ENCODE assay signal across 23 cellular contexts in genomic region chr4:122041312-122041711, GRCh38.
"Had no signal": no experiment of that assay in that cellular context is flagged by ENCODE, and none has a peak within 500 bp of the region (broad histone marks: within the 10 kb centered on the region; RNA-seq: fewer than 3 reads in every experiment).

No MANE protein-coding gene starts in this region.

- DNase-seq: cerebellar nuclear complex; cortex of kidney; effector memory CD8-positive, alpha-beta T cell; erythroblast; esophagus squamous epithelium; left colon; mucosa of descending colon; naive B cell; pancreas; retina; stimulated activated CD4-positive, alpha-beta T cell treated with anti-CD3 and anti-CD28 coated beads, Interleukin-2, amount 100 ng/mL, for 24 hours; stimulated activated CD4-positive, alpha-beta T cell treated with anti-CD3 and anti-CD28 coated beads, Interleukin-4, amount 100 ng/mL, for 24 hours; stimulated activated naive CD4-positive, alpha-beta T cell treated with Interleukin-2 at 50 U/mL for 16 hours; stomach; tibial artery; upper lobe of left lung; uterus had no signal

- H3K27me3 ChIP-seq: esophagus squamous epithelium, hepatocyte, neutrophil, pancreas, stomach, tibial artery, upper lobe of left lung, uterus had no signal

- H3K4me2 ChIP-seq: hepatocyte had no signal

- H3K79me2 ChIP-seq: hepatocyte had no signal

- H3K4me3 ChIP-seq: esophagus squamous epithelium, hepatocyte, lung, mucosa of descending colon, pancreas, stomach, tibial artery, upper lobe of left lung, uterus had no signal

- H2AFZ ChIP-seq: hepatocyte had no signal

- H3K27ac ChIP-seq: esophagus squamous epithelium, hepatocyte, neutrophil, pancreas, stomach, tibial artery, upper lobe of left lung, uterus had no signal

- H3K4me1 ChIP-seq: esophagus squamous epithelium, pancreas, stomach, upper lobe of left lung, uterus had no signal

- ATAC-seq: effector memory CD8-positive, alpha-beta T cell; left colon; mucosa of descending colon; natural killer cell treated with Interleukin-12 subunit alpha and Interleukin-12 subunit beta and Interleukin-15 and Interleukin-18, amount 100 ng/mL, for 72 hours; pancreas; sciatic nerve; stimulated activated effector memory CD8-positive, alpha-beta T cell treated with anti-CD3 and anti-CD28 coated beads, Interleukin-12 subunit alpha, Interleukin-12 subunit beta, amount 100 ng/mL, for 72 hours had no signal

- H3K36me3 ChIP-seq: esophagus squamous epithelium, neutrophil, pancreas, stomach, tibial artery, upper lobe of left lung, uterus had no signal

- H3K9me3 ChIP-seq: esophagus squamous epithelium, mucosa of descending colon, neutrophil, pancreas, stomach, tibial artery, upper lobe of left lung, uterus had no signal
